8 cellular contexts compared by ENCODE assay signal in genomic region chr9:83708515-83709158, GRCh38. TPM values are rescaled to one million over a fixed set of nuclear protein-coding genes. Genes with fewer than 3 reads are reported as not detected.
DNase-seq lines count a peak whose midpoint lies in the region; ATAC-seq lines count a peak whose summit lies in the region.

No MANE protein-coding gene starts in this region.

- H3K9me3 ChIP-seq in esophagus (ENCODE audit: control insufficient read depth in 2 of 2, insufficient read depth in 1 of 2, low read depth in 1 of 2, low read length in 1 of 2) (no peaks in the 10 kb centered on the region), mucosa of stomach (ENCODE audit: control insufficient read depth, low read length) (no peaks in the 10 kb centered on the region)

- peak overlapping the region; percentile 97 for H3K9ac ChIP-seq in mucosa of stomach (ENCODE audit: low read length)

- DNase-seq in SKM-1 treated with dmso at 0.1 percent for 144 hours (lab: John Stamatoyannopoulos, UW; ENCODE audit: unreplicated experiment) (peak; percentile 18), SKM-1 (lab: John Stamatoyannopoulos, UW; ENCODE audit: unreplicated experiment) (no peak), NCI-H226 (peak; percentile 18)
- DNase-seq in activated CD8-positive, alpha-beta memory T cell treated with anti-CD3 and anti-CD28 coated beads, Interleukin-2, amount 50 U/mL, for 4 hours = peak; percentile 61
- DNase-seq in stimulated activated CD8-positive, alpha-beta memory T cell treated with anti-CD3 and anti-CD28 coated beads, Interleukin-7, amount 100 ng/mL, for 48 hours (ENCODE audit: extremely low read depth in 1 of 2, low read depth in 1 of 2) = peak; percentile 16 to 37

- H3K27me3 ChIP-seq in esophagus (ENCODE audit: control insufficient read depth in 1 of 2, insufficient read depth in 2 of 2, low read length in 2 of 2) (no peaks in the 10 kb centered on the region), mucosa of stomach (ENCODE audit: control insufficient read depth, insufficient read depth, low read length) (no peaks in the 10 kb centered on the region)

- WGBS in esophagus, 2 donors = 14 to 15% methylated on average over 20 of the region's 20 CpGs

- peak; percentile 57 for ATAC-seq in HG02884 (IDR thresholded peaks at IDR 0.05; ENCODE audit: unreplicated experiment)

- H3K4me3 ChIP-seq in esophagus (ENCODE audit: low read depth in 1 of 2, low read length in 2 of 2) (peak overlapping the region; percentile 95 to 98), mucosa of stomach (ENCODE audit: low read length) (peak overlapping the region; percentile 95)

- H3K4me1 ChIP-seq in esophagus (ENCODE audit: control insufficient read depth in 2 of 2, insufficient read depth in 2 of 2, low read length in 1 of 2) (no peaks in the 10 kb centered on the region), mucosa of stomach (ENCODE audit: control insufficient read depth, insufficient read depth, low read length) (no peaks in the 10 kb centered on the region)

- H3K27ac ChIP-seq in esophagus (ENCODE audit: low read depth in 2 of 2, low read length in 1 of 2) = peak overlapping the region; percentile 96 to 100

- H3K36me3 ChIP-seq in esophagus (ENCODE audit: control insufficient read depth in 2 of 2, insufficient read depth in 2 of 2, low read length in 1 of 2) (no peaks in the 10 kb centered on the region), mucosa of stomach (ENCODE audit: control insufficient read depth, insufficient read depth, low read length) (no peaks in the 10 kb centered on the region)

RNA-seq across cellular contexts. Expression of gene UBQLN1, which starts 0.9 kb away (rescaled TPM):
- polyA plus RNA-seq in esophagus = 10 to 100 TPM; 26.1 to 35.8 TPM
